10 cellular contexts compared by ENCODE assay signal in the genomic region with DNA sequence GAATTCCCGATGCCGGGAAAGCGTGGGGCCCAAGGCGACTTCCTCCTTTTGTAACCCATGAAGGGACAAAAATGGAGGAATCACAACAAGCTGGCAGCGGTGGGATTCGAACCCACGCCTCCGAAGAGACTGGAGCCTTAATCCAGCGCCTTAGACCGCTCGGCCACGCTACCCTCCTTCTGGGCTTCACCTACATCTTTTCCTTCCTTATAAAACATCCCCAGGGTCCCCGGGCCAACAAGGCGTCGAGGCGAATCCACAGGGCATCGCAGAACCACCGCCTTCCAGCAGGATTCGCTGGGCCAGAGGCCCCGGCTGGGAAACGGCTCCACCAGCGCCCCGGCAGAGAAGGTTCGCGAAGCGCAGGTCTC. TPM values are rescaled to one million over a fixed set of nuclear protein-coding genes. Genes with fewer than 3 reads are reported as not detected.
"Had no signal": no experiment of that assay in that cellular context is flagged by ENCODE, and none has a peak within 500 bp of the region (broad histone marks: within the 10 kb centered on the region; RNA-seq: fewer than 3 reads in every experiment).

No MANE protein-coding gene starts in this region.

RNA-seq across cellular contexts. Expression of gene OR2V1, which starts 33.6 kb away (rescaled TPM):
- total RNA-seq: HepG2, HT1080, LHCN-M2, MCF 10A, PC-9, Peyer's patch, Right ventricle myocardium superior, RPMI7951, SJSA1 had no signal
- polyA plus RNA-seq: HepG2, IgD-negative memory B cell had no signal

RNA-seq across cellular contexts. Expression of gene OR2V2, which starts 50.0 kb away (rescaled TPM):
- total RNA-seq: HepG2, HT1080, LHCN-M2, MCF 10A, PC-9, Peyer's patch, Right ventricle myocardium superior, RPMI7951, SJSA1 had no signal
- polyA plus RNA-seq: HepG2, IgD-negative memory B cell had no signal

RNA-seq across cellular contexts. Expression of gene BTNL9, which starts 57.3 kb away (rescaled TPM):
- total RNA-seq: LHCN-M2, MCF 10A, PC-9, RPMI7951, SJSA1 had no signal
- polyA plus RNA-seq: HepG2 had no signal
